In the genomic region with DNA sequence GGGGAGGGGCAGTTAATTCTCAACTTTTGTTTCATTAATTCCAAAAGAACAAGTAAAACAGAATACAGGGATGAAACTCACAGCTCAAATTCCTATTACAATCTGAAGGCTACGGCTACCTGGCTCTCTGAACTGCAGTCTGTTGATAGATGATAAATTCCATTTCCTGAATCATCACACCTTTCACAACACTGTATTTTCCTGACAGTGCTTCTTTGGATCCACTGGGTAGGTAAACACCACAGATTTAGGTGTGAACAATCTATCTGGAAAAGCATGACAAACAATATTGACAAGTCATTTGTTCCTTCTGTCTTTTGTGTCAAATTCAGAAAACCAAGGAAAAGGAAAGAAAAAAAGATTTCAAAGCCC, we compare ENCODE assay signal across 24 cellular contexts.
"Had no signal": no experiment of that assay in that cellular context is flagged by ENCODE, and none has a peak within 500 bp of the region (broad histone marks: within the 10 kb centered on the region; RNA-seq: fewer than 3 reads in every experiment).

No MANE protein-coding gene starts in this region.

- H3K9me3 ChIP-seq: right lobe of liver, stomach, suprapubic skin, vagina had no signal

- H3K27me3 ChIP-seq: cardiac muscle cell, foreskin keratinocyte, right lobe of liver, stomach, suprapubic skin, vagina had no signal

- ATAC-seq: activated T-cell treated with anti-CD3 and anti-CD28 coated beads, Interleukin-2, amount 50 U/mL, for 72 hours; foreskin keratinocyte; left cardiac atrium; right lobe of liver; stimulated activated memory B cell treated with anti-CD40 and anti-IgM and Interleukin-4, amounts not matched to agents 10 μg/mL and 1 μg/mL and 100 μg/mL, for 72 hours had no signal

- DNase-seq: activated B cell treated with CpG ODN at 0.5 μM for 24 hours; activated CD4-positive, alpha-beta memory T cell treated with anti-CD3 and anti-CD28 coated beads, Interleukin-2, amount 10 ng/mL, durations not matched to agents 7 days and 5 days; activated CD4-positive, alpha-beta T cell treated with anti-CD3 and anti-CD28 coated beads for 48 hours; activated effector memory CD4-positive, alpha-beta T cell treated with Interleukin-2 at 50 U/mL for 16 hours; activated naive CD4-positive, alpha-beta T cell treated with anti-CD3 and anti-CD28 coated beads for 36 hours; activated naive CD8-positive, alpha-beta T cell treated with anti-CD3 and anti-CD28 coated beads, Interleukin-2, amount 10 ng/mL, durations not matched to agents 7 days and 5 days; activated T-cell treated with anti-CD3 and anti-CD28 coated beads, Interleukin-2, amount 50 U/mL, for 72 hours; amygdala; glutamatergic neuron; hippocampal formation; left cardiac atrium; mesenchymal stem cell; nephron progenitor cell; occipital lobe; right lobe of liver; stimulated activated CD4-positive, alpha-beta T cell treated with anti-CD3 and anti-CD28 coated beads, Interleukin-2, amount 100 ng/mL, for 24 hours; stomach; T1000 had no signal

- H3K36me3 ChIP-seq: cardiac muscle cell, right lobe of liver, stomach, suprapubic skin, vagina had no signal

- H3K4me1 ChIP-seq: foreskin keratinocyte, stomach, suprapubic skin, vagina had no signal

- H3K27ac ChIP-seq: cardiac muscle cell, foreskin keratinocyte, right lobe of liver, skin epidermis, stomach, suprapubic skin, vagina had no signal

- H3K4me3 ChIP-seq: cardiac muscle cell, right lobe of liver, skin epidermis, stomach, suprapubic skin, vagina had no signal
